8 cellular contexts compared by ENCODE assay signal in the genomic region with DNA sequence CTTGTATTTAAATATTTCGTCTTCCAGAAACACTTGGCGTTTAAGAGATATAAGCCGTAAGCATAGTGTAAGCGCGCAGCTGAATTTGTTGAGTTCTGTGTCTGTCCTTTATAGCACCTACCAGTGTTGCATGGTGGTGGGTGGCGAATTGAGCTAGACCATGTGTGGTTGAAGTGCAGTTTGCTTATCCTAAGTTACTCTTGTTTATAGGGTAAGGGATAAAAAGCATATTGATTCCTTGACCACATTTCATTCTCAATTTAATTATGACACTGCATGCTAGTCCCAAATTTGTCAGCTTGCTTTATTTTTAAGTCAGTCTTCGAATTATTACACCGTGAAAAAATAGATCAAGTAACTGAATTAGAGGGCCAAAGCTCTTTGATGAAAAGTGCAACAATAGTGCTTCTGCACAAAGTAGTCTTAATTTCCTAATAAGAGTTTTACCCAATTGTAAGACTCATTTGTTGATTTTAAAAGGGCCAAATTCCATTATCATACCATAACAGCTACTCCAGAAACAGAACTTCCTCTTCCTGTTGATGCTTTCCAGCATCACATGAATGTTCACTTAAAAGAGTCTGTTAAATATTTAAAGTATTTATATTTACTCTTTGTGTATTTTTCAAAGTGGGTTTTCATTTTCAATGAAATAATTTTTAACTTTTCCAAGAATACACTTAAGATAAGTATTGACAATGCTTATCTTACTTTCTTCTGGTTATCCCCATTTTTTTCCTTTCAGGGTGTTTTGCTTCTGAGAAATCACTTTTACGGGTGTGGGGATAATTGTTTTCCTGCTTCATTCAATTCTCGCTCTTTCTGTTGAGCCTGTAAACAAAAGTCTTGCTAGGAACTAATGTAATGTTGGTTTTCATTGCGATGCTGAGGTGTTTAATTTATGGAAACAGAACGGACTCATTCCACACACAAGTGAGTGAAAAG. TPM values are rescaled to one million over a fixed set of nuclear protein-coding genes. Genes with fewer than 3 reads are reported as not detected.
DNase-seq lines count a peak whose midpoint lies in the region; TF ChIP-seq lines count a peak whose summit lies in the region.

No MANE protein-coding gene starts in this region.

- no peaks in the 10 kb centered on the region for H3K36me3 ChIP-seq in mesendoderm (ENCODE audit: control insufficient read depth, insufficient read depth, low read length)

- H3K79me1 ChIP-seq in mesendoderm (ENCODE audit: low read length) = peaks cover 10% of the 10 kb centered on the region

- no peak overlapping the region for H4K5ac ChIP-seq in mesendoderm (ENCODE audit: low read length)

- POLR2A ChIA-PET in MCF 10A (lab: Yijun Ruan, JAX) = interaction anchor here (0.6 to 6.1 kb wide), 28 partner anchors 9 to 347 kb away, joined by 3 to 128 read pairs (median 6); a partner anchor contains a TSS

- BruUV-seq in MCF 10A (replicated peaks; lab: Mats Ljungman, UMichigan) = no TSS peak

- H2BK15ac ChIP-seq in mesendoderm (replicated peaks; ENCODE audit: low read depth) = no peak overlapping the region

- WGBS in mesendoderm (ENCODE audit: extremely low coverage, insufficient coverage, low lambda C conversion rate) = no CpG with 5 or more reads among the region's 12 CpGs

- peak overlapping the region; percentile 88 for H3K27ac Mint-ChIP-seq in MCF 10A (ENCODE audit: low read depth, unreplicated experiment)

- H3K9me3 Mint-ChIP-seq in MCF 10A (ENCODE audit: unreplicated experiment) = no peaks in the 10 kb centered on the region

- H3K36me3 Mint-ChIP-seq in MCF 10A (ENCODE audit: insufficient read depth, unreplicated experiment) = no peaks in the 10 kb centered on the region

- no peak overlapping the region for H3K27ac ChIP-seq in mesendoderm (ENCODE audit: low read depth, low read length)

- intact Hi-C loops in MCF 10A (cut with micrococcal nuclease) = loop anchor here (1.0 to 5.0 kb wide), 3 partner anchors 62 to 1254 kb away; no protein-coding TSS in a partner anchor

- H2BK120ac ChIP-seq in mesendoderm (ENCODE audit: low read depth, low read length) = no peak overlapping the region

- no peaks in the 10 kb centered on the region for H3K27me3 ChIP-seq in mesendoderm (ENCODE audit: insufficient read depth, low read length, poor library complexity)

- peaks cover 41% of the 10 kb centered on the region for H3K4me1 Mint-ChIP-seq in MCF 10A (ENCODE audit: insufficient read depth, unreplicated experiment)

- H3K4me3 ChIP-seq in LNCaP clone FGC (ENCODE audit: low read depth, low read length) (peak overlapping the region; percentile 78), mesendoderm (ENCODE audit: low read length) (no peak overlapping the region)

- DNase-seq in Caki2 (ENCODE audit: low read depth) (peak; percentile 41), LNCaP clone FGC (ENCODE audit: low read depth) (no peak), MCF 10A (ENCODE audit: unreplicated experiment) (peak; percentile 42), mesendoderm (no peak), SKM-1 treated with dmso at 0.1 percent for 144 hours (lab: John Stamatoyannopoulos, UW; ENCODE audit: unreplicated experiment) (no peak), NCI-H2171 (lab: John Stamatoyannopoulos, UW) (no peak), epidermal melanocyte (ENCODE audit: insufficient read length, low spot score) (no peak), globus pallidus (ENCODE audit: low spot score) (no peak)

- no peak overlapping the region for H3K18ac ChIP-seq in mesendoderm (ENCODE audit: low read length)

- H3K4me2 ChIP-seq in mesendoderm (ENCODE audit: low read length) = peak overlapping the region; percentile 79

- no peak for TF ChIP-seq CTCF in LNCaP clone FGC (IDR thresholded peaks at IDR 0.05; ENCODE audit: control insufficient read depth, extremely low read depth, insufficient read depth)
- no peak for TF ChIP-seq CTCF in MCF 10A (IDR thresholded peaks at IDR 0.05; ENCODE audit: unreplicated experiment)

- H3K23ac ChIP-seq in mesendoderm (ENCODE audit: low read length) = no peak overlapping the region

- H3K27me3 Mint-ChIP-seq in MCF 10A (ENCODE audit: insufficient read depth, unreplicated experiment) = no peaks in the 10 kb centered on the region

- peaks cover 6% of the 10 kb centered on the region for H3K4me1 ChIP-seq in mesendoderm (ENCODE audit: control insufficient read depth, low read depth, low read length)

- H3K4me3 Mint-ChIP-seq in MCF 10A (ENCODE audit: unreplicated experiment) = peak overlapping the region; percentile 94

- peak overlapping the region; percentile 66 for H3K9ac ChIP-seq in mesendoderm (ENCODE audit: low read length)

- in situ Hi-C loops in Caki2 (cut with HindIII; ENCODE audit: low pct_unique_long_range_greater_than_20kb, low sequenced_read_pairs) = no loop called here

- no peak overlapping the region for H2BK5ac ChIP-seq in mesendoderm (ENCODE audit: low read length)

- CTCF ChIA-PET in MCF 10A (lab: Yijun Ruan, JAX) = interaction anchor here (0.6 to 4.7 kb wide), 8 partner anchors 11 to 148 kb away, joined by 3 to 23 read pairs (median 3); no protein-coding TSS in a partner anchor

- no peak overlapping the region for H3K4ac ChIP-seq in mesendoderm (ENCODE audit: low read depth, low read length)

- no peak overlapping the region for H4K8ac ChIP-seq in mesendoderm (ENCODE audit: low read depth, low read length)

- peak overlapping the region; percentile 40 for H3K56ac ChIP-seq in mesendoderm (ENCODE audit: low read length)

- peaks cover 29% of the 10 kb centered on the region for H3K79me2 ChIP-seq in mesendoderm (ENCODE audit: control insufficient read depth, insufficient read depth, low read length)

- no peak overlapping the region for H2AK5ac ChIP-seq in mesendoderm (ENCODE audit: low read length)

RNA-seq across cellular contexts. Expression of a gene that starts 2.0 kb away (rescaled TPM):
- total RNA-seq in Caki2 (2014; rRNA removed; shearing (Covaris generic); ENCODE audit: low replicate concordance) = 15.1 and 19.9 TPM in 2 replicates
- total RNA-seq in MCF 10A (2022) = 61.2 and 62.8 TPM in 2 replicates
- 12.6 TPM for polyA plus RNA-seq in mesendoderm (2013, experiment 1 of 2)
- 12.6 TPM for polyA plus RNA-seq in mesendoderm (2013, experiment 2 of 2)

RNA-seq across cellular contexts. Expression of a gene that starts 13.1 kb away (rescaled TPM):
- 6.9 and 10.3 TPM in 2 replicates for total RNA-seq in Caki2 (2014; rRNA removed; shearing (Covaris generic); ENCODE audit: low replicate concordance)
- 9.6 and 13.0 TPM in 2 replicates for total RNA-seq in MCF 10A (2022)
- 3.3 TPM for polyA plus RNA-seq in mesendoderm (2013, experiment 1 of 2)
- 3.5 TPM for polyA plus RNA-seq in mesendoderm (2013, experiment 2 of 2)

Comparison
In these comparisons a context has a peak if more than half of its experiments do, and no peak if none do; other contexts are left out.
1. DNase-seq: peak in Caki2 (single experiment) and MCF 10A (single experiment); none in LNCaP clone FGC (single experiment), mesendoderm (single experiment), SKM-1 treated with dmso at 0.1 percent for 144 hours (single experiment), NCI-H2171 (single experiment), epidermal melanocyte (single experiment) and globus pallidus (single experiment).